In the genomic region with DNA sequence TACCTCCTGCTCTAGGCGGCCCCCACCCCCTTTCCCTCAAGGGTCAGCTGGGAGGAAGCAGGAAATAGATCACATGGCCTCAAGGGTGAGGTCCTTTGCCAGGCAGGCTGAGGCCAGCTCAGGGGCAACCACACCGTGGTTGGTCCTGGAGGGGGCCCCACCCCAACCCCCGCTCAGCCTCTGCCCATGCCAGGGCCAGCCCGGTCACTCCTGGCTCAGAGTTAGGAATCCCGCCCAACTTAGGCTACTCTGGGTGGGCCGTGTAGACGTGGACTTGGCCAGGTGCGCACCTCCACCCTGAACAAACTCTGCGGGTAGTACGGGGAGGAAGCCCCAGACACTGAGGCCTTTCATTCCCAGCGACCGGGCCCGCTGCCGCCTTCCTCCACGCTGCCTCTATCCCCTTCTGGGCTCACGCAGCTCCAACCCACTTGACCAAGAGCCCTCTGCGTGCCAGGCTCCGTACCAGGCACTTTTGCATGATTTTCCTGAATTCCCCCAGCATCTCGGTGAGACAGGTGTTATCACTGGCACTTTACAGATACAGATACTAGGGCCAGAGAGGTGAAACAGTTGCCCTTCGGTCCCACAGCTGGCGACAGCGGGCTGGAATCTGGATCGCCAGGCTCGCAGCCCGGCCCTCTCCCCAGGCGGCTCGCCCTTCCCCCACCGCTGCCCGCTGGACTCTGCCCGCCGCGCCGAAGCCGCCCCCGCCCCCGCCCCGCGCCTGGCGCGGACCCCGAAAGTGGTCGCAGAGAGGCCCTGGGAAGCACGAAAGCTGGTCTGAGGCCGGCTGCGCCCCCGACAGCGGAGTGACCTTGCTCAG, we compare ENCODE assay signal across 8 cellular contexts. TPM values are rescaled to one million over a fixed set of nuclear protein-coding genes. Genes with fewer than 3 reads are reported as not detected.
DNase-seq lines count a peak whose midpoint lies in the region; ATAC-seq and TF ChIP-seq lines count a peak whose summit lies in the region.

No MANE protein-coding gene starts in this region.

- H2AFZ ChIP-seq in neuron (ENCODE audit: low read depth, low read length), result peak overlapping the region; percentile 31

- peaks cover 8 to 34% (median 19%) of the 10 kb centered on the region in 4 donors for H3K4me1 Mint-ChIP-seq in CD4-positive, alpha-beta memory T cell
- H3K4me1 Mint-ChIP-seq in activated CD8-positive, alpha-beta memory T cell treated with anti-CD3 and anti-CD28 coated beads, Interleukin-2, amount 10 ng/mL, durations not matched to agents 7 days and 5 days, result peaks cover 13% of the 10 kb centered on the region

- no peaks in the 10 kb centered on the region for H3K9me3 ChIP-seq in CD4-positive, alpha-beta memory T cell (ENCODE audit: control insufficient read depth in 1 of 2, low read length in 2 of 2)
- H3K9me3 ChIP-seq in neuron (ENCODE audit: low read length), result no peaks in the 10 kb centered on the region

- CTCF ChIA-PET in CD4-positive, alpha-beta memory T cell (lab: Charles Lee; ENCODE audit: partially characterized antibody), result interaction anchor here (3.5 kb wide), 1 partner anchor 10 kb away, joined by 27 read pairs; no protein-coding TSS in a partner anchor
- CTCF ChIA-PET in activated CD8-positive, alpha-beta memory T cell treated with anti-CD3 and anti-CD28 coated beads, Interleukin-2, amount 10 ng/mL, durations not matched to agents 7 days and 5 days (lab: Charles Lee), result interaction anchor here (0.6 to 5.1 kb wide), 11 partner anchors 9 to 783 kb away, joined by 3 to 44 read pairs (median 4); a partner anchor contains a TSS

- POLR2A ChIA-PET in CD4-positive, alpha-beta memory T cell (lab: Charles Lee; ENCODE audit: partially characterized antibody), result interaction anchor here (0.8 to 5.6 kb wide), 12 partner anchors 9 to 108 kb away, joined by 3 to 70 read pairs (median 6); a partner anchor contains a TSS

- H3K4me3 Mint-ChIP-seq in CD4-positive, alpha-beta memory T cell, result peak overlapping the region; percentile 80 to 98 (median 92)
- H3K4me3 Mint-ChIP-seq in activated CD8-positive, alpha-beta memory T cell treated with anti-CD3 and anti-CD28 coated beads, Interleukin-2, amount 10 ng/mL, durations not matched to agents 7 days and 5 days, result peak overlapping the region; percentile 86

- H3K4me1 ChIP-seq in CD4-positive, alpha-beta memory T cell (ENCODE audit: insufficient read depth, low read length), result peaks cover 23% of the 10 kb centered on the region
- H3K4me1 ChIP-seq in neuron (ENCODE audit: insufficient read depth, low read length), result peaks cover 14% of the 10 kb centered on the region

- peak in 1 of 5 donors; percentile 61 for DNase-seq in CD4-positive, alpha-beta memory T cell
- DNase-seq in Jurkat, Clone E6-1 (ENCODE audit: low read depth, low spot score), result no peak
- peak; percentile 73 for DNase-seq in activated CD8-positive, alpha-beta memory T cell treated with anti-CD3 and anti-CD28 coated beads, Interleukin-2, amount 10 ng/mL, durations not matched to agents 7 days and 5 days
- peak; percentile 79 for DNase-seq in fibroblast of villous mesenchyme (ENCODE audit: low read depth)
- DNase-seq in GDM1 (lab: John Stamatoyannopoulos, UW), result no peak
- no peak for DNase-seq in NCI-H524 (lab: John Stamatoyannopoulos, UW)

- H3K27ac ChIP-seq in CD4-positive, alpha-beta memory T cell (ENCODE audit: low read depth, low read length), result peak overlapping the region; percentile 92

- H3K36me3 Mint-ChIP-seq in CD4-positive, alpha-beta memory T cell, result peaks cover 4 to 16% of the 10 kb centered on the region in 2 donors
- peaks cover 3% of the 10 kb centered on the region for H3K36me3 Mint-ChIP-seq in activated CD8-positive, alpha-beta memory T cell treated with anti-CD3 and anti-CD28 coated beads, Interleukin-2, amount 10 ng/mL, durations not matched to agents 7 days and 5 days

- no peaks in the 10 kb centered on the region for H3K36me3 ChIP-seq in CD4-positive, alpha-beta memory T cell (ENCODE audit: insufficient read depth, low read length)
- H3K36me3 ChIP-seq in neuron (ENCODE audit: insufficient read depth, low read length), result peaks cover 30% of the 10 kb centered on the region

- H3K27ac Mint-ChIP-seq in CD4-positive, alpha-beta memory T cell, result peak overlapping the region; percentile 80 to 97 (median 94)
- peak overlapping the region; percentile 88 for H3K27ac Mint-ChIP-seq in activated CD8-positive, alpha-beta memory T cell treated with anti-CD3 and anti-CD28 coated beads, Interleukin-2, amount 10 ng/mL, durations not matched to agents 7 days and 5 days

- peak; percentile 3 for ATAC-seq in GM19397 (IDR thresholded peaks at IDR 0.05; ENCODE audit: unreplicated experiment)
- ATAC-seq in activated CD8-positive, alpha-beta memory T cell treated with anti-CD3 and anti-CD28 coated beads, Interleukin-2, amount 10 ng/mL, durations not matched to agents 7 days and 5 days, result peak; percentile 12

- no peaks in the 10 kb centered on the region for H3K27me3 Mint-ChIP-seq in CD4-positive, alpha-beta memory T cell
- no peaks in the 10 kb centered on the region for H3K27me3 Mint-ChIP-seq in activated CD8-positive, alpha-beta memory T cell treated with anti-CD3 and anti-CD28 coated beads, Interleukin-2, amount 10 ng/mL, durations not matched to agents 7 days and 5 days

- no peaks in the 10 kb centered on the region for H3K27me3 ChIP-seq in CD4-positive, alpha-beta memory T cell (ENCODE audit: insufficient read depth, low read length)
- H3K27me3 ChIP-seq in neuron (ENCODE audit: insufficient read depth, low read length), result no peaks in the 10 kb centered on the region

- H3K9me3 Mint-ChIP-seq in CD4-positive, alpha-beta memory T cell, result no peaks in the 10 kb centered on the region
- H3K9me3 Mint-ChIP-seq in activated CD8-positive, alpha-beta memory T cell treated with anti-CD3 and anti-CD28 coated beads, Interleukin-2, amount 10 ng/mL, durations not matched to agents 7 days and 5 days (ENCODE audit: low read depth), result no peaks in the 10 kb centered on the region

- intact Hi-C loops in CD4-positive, alpha-beta memory T cell (cut with micrococcal nuclease), result loop anchor here (1.0 to 10.0 kb wide), 6 partner anchors 8 to 155 kb away; a partner anchor contains a TSS

- TF ChIP-seq CTCF in fibroblast of villous mesenchyme (IDR thresholded peaks at IDR 0.05; ENCODE audit: insufficient read depth, low read depth, low read length), result no peak

- H3K4me3 ChIP-seq in CD4-positive, alpha-beta memory T cell (ENCODE audit: low read length in 2 of 2), result peak overlapping the region; percentile 70 to 76
- H3K4me3 ChIP-seq in Jurkat, Clone E6-1 (ENCODE audit: low read length), result peak overlapping the region; percentile 69
- H3K4me3 ChIP-seq in fibroblast of villous mesenchyme (ENCODE audit: low read depth, low read length) (peak overlapping the region; percentile 90), neuron (ENCODE audit: low read length) (peak overlapping the region; percentile 91)

RNA-seq across cellular contexts. Expression of a gene that starts 0.8 kb away (rescaled TPM):
- 10 to 100 TPM; 11.2 to 12.0 TPM for total RNA-seq in CD4-positive, alpha-beta memory T cell
- polyA plus RNA-seq in CD4-positive, alpha-beta memory T cell, result 10 to 100 TPM; 13.8 to 15.9 TPM
- polyA plus RNA-seq in Jurkat, Clone E6-1 (2012; ENCODE audit: insufficient read depth, insufficient read length), result 42.7 TPM
- total RNA-seq in activated CD8-positive, alpha-beta memory T cell treated with anti-CD3 and anti-CD28 coated beads, Interleukin-2, amount 10 ng/mL, durations not matched to agents 7 days and 5 days, result 10 to 100 TPM; 39.0 to 41.2 TPM
- total RNA-seq in fibroblast of villous mesenchyme, result 31.5 and 33.5 TPM in 2 replicates

RNA-seq across cellular contexts. Expression of a gene that starts 8.8 kb away (rescaled TPM):
- total RNA-seq in CD4-positive, alpha-beta memory T cell, result 10 to 100 TPM; 52.6 to 55.8 TPM
- 100 to 1,000 TPM; 110 to 151 TPM for polyA plus RNA-seq in CD4-positive, alpha-beta memory T cell
- polyA plus RNA-seq in Jurkat, Clone E6-1 (2012; ENCODE audit: insufficient read depth, insufficient read length), result 65.4 TPM
- 10 to 100 TPM; 75.7 to 87.2 TPM for total RNA-seq in activated CD8-positive, alpha-beta memory T cell treated with anti-CD3 and anti-CD28 coated beads, Interleukin-2, amount 10 ng/mL, durations not matched to agents 7 days and 5 days
- total RNA-seq in fibroblast of villous mesenchyme, result 46.7 and 48.8 TPM in 2 replicates

RNA-seq across cellular contexts. Expression of a gene that starts 21.6 kb away (rescaled TPM):
- total RNA-seq in CD4-positive, alpha-beta memory T cell, result 10 to 100 TPM; 78.3 to 82.1 TPM
- polyA plus RNA-seq in CD4-positive, alpha-beta memory T cell, result 10 to 100 TPM; 65.3 to 82.2 TPM
- polyA plus RNA-seq in Jurkat, Clone E6-1 (2012; ENCODE audit: insufficient read depth, insufficient read length), result 66.9 TPM
- total RNA-seq in activated CD8-positive, alpha-beta memory T cell treated with anti-CD3 and anti-CD28 coated beads, Interleukin-2, amount 10 ng/mL, durations not matched to agents 7 days and 5 days, result 10 to 100 TPM; 52.9 to 67.1 TPM
- 25.4 and 28.9 TPM in 2 replicates for total RNA-seq in fibroblast of villous mesenchyme

RNA-seq across cellular contexts. Expression of a gene that starts 25.4 kb away (rescaled TPM):
- total RNA-seq in CD4-positive, alpha-beta memory T cell, result 10 to 100 TPM; 36.3 to 38.5 TPM
- polyA plus RNA-seq in CD4-positive, alpha-beta memory T cell, result 10 to 100 TPM; 27.8 to 32.3 TPM
- polyA plus RNA-seq in Jurkat, Clone E6-1 (2012; ENCODE audit: insufficient read depth, insufficient read length), result 21.2 TPM
- total RNA-seq in activated CD8-positive, alpha-beta memory T cell treated with anti-CD3 and anti-CD28 coated beads, Interleukin-2, amount 10 ng/mL, durations not matched to agents 7 days and 5 days, result 10 to 100 TPM; 23.8 to 29.0 TPM
- 30.3 and 37.1 TPM in 2 replicates for total RNA-seq in fibroblast of villous mesenchyme

RNA-seq across cellular contexts. Expression of a gene that starts 56.5 kb away (rescaled TPM):
- total RNA-seq in CD4-positive, alpha-beta memory T cell, result 10 to 100 TPM; 28.3 to 31.7 TPM
- polyA plus RNA-seq in CD4-positive, alpha-beta memory T cell, result 10 to 100 TPM; 17.1 to 32.4 TPM
- 38.1 TPM for polyA plus RNA-seq in Jurkat, Clone E6-1 (2012; ENCODE audit: insufficient read depth, insufficient read length)
- total RNA-seq in activated CD8-positive, alpha-beta memory T cell treated with anti-CD3 and anti-CD28 coated beads, Interleukin-2, amount 10 ng/mL, durations not matched to agents 7 days and 5 days, result 10 to 100 TPM; 30.1 to 40.7 TPM
- total RNA-seq in fibroblast of villous mesenchyme, result 30.9 and 46.2 TPM in 2 replicates

Comparison
In these comparisons a context has a peak if more than half of its experiments do, and no peak if none do; other contexts are left out.
1. DNase-seq: peak in activated CD8-positive, alpha-beta memory T cell treated with anti-CD3 and anti-CD28 coated beads, Interleukin-2, amount 10 ng/mL, durations not matched to agents 7 days and 5 days (single experiment) and fibroblast of villous mesenchyme (single experiment); none in Jurkat, Clone E6-1 (single experiment), GDM1 (single experiment) and NCI-H524 (0 of 2).
2. Peak in every context shown above with its lines, with median percentiles within 50 percentile points of each other: H3K4me3 ChIP-seq.